8 cellular contexts compared by ENCODE assay signal in the genomic region with DNA sequence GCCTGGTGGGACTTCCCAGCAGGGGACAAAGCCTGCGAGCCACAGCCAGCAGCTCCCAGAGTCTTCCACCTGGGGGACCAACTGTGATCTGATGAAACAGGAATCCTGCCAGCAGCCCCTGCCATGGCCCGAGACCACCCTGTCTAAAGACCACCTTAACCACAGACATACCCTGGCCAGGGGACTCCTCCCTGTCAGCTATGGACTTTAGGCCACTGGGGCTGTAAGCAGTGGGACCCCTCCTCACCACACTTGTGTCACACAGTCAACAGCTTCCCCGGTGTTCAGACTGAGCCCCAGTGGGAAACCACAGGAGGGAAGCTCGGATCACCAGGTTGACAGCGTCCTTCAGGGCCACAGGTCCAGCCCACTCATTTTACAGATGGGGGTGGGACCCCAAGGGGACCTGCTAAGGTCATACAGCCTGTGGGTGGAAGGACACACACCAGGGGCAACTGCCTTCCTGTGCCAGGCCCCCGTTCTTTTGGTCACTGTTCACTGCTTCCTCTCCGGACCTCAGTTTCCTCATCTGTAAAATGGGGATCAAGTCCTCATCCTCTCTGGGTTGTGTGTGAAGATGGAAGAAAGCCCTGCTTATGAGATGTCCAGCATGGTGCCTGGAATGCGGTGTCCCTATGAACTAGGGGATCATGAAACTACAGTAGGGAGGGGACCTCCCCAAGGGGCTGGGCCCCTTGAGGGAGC. TPM values are rescaled to one million over a fixed set of nuclear protein-coding genes. Genes with fewer than 3 reads are reported as not detected.
DNase-seq lines count a peak whose midpoint lies in the region; ATAC-seq and TF ChIP-seq lines count a peak whose summit lies in the region.

No MANE protein-coding gene starts in this region.

- ATAC-seq in HG03342 (IDR thresholded peaks at IDR 0.05; ENCODE audit: unreplicated experiment) = no peak
- ATAC-seq in HG03025 (IDR thresholded peaks at IDR 0.05; ENCODE audit: low FRiP score, unreplicated experiment) = no peak
- ATAC-seq in HG03135 (IDR thresholded peaks at IDR 0.05; ENCODE audit: unreplicated experiment) = no peak
- no peak for ATAC-seq in GM19395 (IDR thresholded peaks at IDR 0.05; ENCODE audit: unreplicated experiment)

- H3K9me3 ChIP-seq in BLaER1 (no peaks in the 10 kb centered on the region), esophagus (ENCODE audit: control insufficient read depth in 2 of 2, insufficient read depth in 1 of 2, low read depth in 1 of 2, low read length in 1 of 2) (peaks cover 0 to 3% of the 10 kb centered on the region in 2 donors), trophoblast cell (ENCODE audit: insufficient read depth, low read depth, low read length) (peaks cover 4% of the 10 kb centered on the region)

- no peaks in the 10 kb centered on the region for H3K36me3 ChIP-seq in BLaER1
- peaks cover 10 to 43% of the 10 kb centered on the region in 2 donors for H3K36me3 ChIP-seq in esophagus (ENCODE audit: control insufficient read depth in 2 of 2, insufficient read depth in 2 of 2, low read length in 1 of 2)
- peaks cover 44 to 49% of the 10 kb centered on the region in 2 experiments for H3K36me3 ChIP-seq in trophoblast cell (ENCODE audit: control insufficient read depth in 1 of 2, insufficient read depth in 2 of 2, low read length in 2 of 2)

- peaks cover 22% of the 10 kb centered on the region for H3K79me2 ChIP-seq in trophoblast cell (ENCODE audit: control insufficient read depth, insufficient read depth, low read length, poor library complexity)

- peak overlapping the region; percentile 90 for H3K4ac ChIP-seq in trophoblast cell (ENCODE audit: low read depth, low read length)

- H3K9ac ChIP-seq in BLaER1 (no peak overlapping the region), trophoblast cell (ENCODE audit: low read length) (no peak overlapping the region)

- peak overlapping the region; percentile 100 for H2BK120ac ChIP-seq in trophoblast cell (ENCODE audit: insufficient read depth, low read length, poor library complexity)

- H2BK12ac ChIP-seq in trophoblast cell (ENCODE audit: low read length) = peak overlapping the region; percentile 98

- H2AFZ ChIP-seq in trophoblast cell (ENCODE audit: insufficient read depth, low read length, poor library complexity) = peak overlapping the region; percentile 51

- H3K4me3 ChIP-seq in BLaER1 = peak overlapping the region; percentile 24; the same call in 1 of the 2 replicates
- peak overlapping the region in 1 of 2 donors; percentile 40 for H3K4me3 ChIP-seq in esophagus (ENCODE audit: low read depth in 1 of 2, low read length in 2 of 2)
- no peak overlapping the region for H3K4me3 ChIP-seq in trophoblast cell (ENCODE audit: low read depth, low read length)

- no peak for DNase-seq in RWPE1 (ENCODE audit: low spot score)
- DNase-seq in trophoblast cell = no peak

- CTCF ChIA-PET in RWPE1 (lab: Yijun Ruan, JAX) = interaction anchor here (0.6 to 1.4 kb wide), 5 partner anchors 10 to 71 kb away, joined by 3 to 7 read pairs (median 5); a partner anchor contains a TSS

- peaks cover 41% of the 10 kb centered on the region; the same call in 1 of the 2 replicates for H4K20me1 ChIP-seq in BLaER1

- TF ChIP-seq CTCF in RWPE1 (conservative IDR thresholded peaks at IDR 0.05; ENCODE audit: low read depth) = no peak

- peak overlapping the region; percentile 95 for H3K14ac ChIP-seq in trophoblast cell (ENCODE audit: low read length)

- H2BK5ac ChIP-seq in trophoblast cell (ENCODE audit: low read depth, low read length, poor library complexity) = peak overlapping the region; percentile 99

- H3K79me1 ChIP-seq in trophoblast cell (ENCODE audit: low read length) = peaks cover 47% of the 10 kb centered on the region

- WGBS in esophagus, 2 donors = 49 to 55% methylated on average over 8 of the region's 8 CpGs
- WGBS in trophoblast cell (ENCODE audit: extremely low coverage, insufficient coverage, insufficient read length) = no CpG with 5 or more reads among the region's 8 CpGs

- peak overlapping the region; percentile 97 for H3K4me2 ChIP-seq in BLaER1
- peak overlapping the region; percentile 54 for H3K4me2 ChIP-seq in trophoblast cell (ENCODE audit: low read length)

- H3K27me3 ChIP-seq in BLaER1 (peaks cover 12% of the 10 kb centered on the region), esophagus (ENCODE audit: control insufficient read depth in 1 of 2, insufficient read depth in 2 of 2, low read length in 2 of 2) (no peaks in the 10 kb centered on the region), trophoblast cell (ENCODE audit: insufficient read depth, low read length) (no peaks in the 10 kb centered on the region)

- H4K8ac ChIP-seq in trophoblast cell (ENCODE audit: low read depth, low read length) = peak overlapping the region; percentile 97

- POLR2A ChIA-PET in RWPE1 (lab: Yijun Ruan, JAX; ENCODE audit: low non-redundant PET) = interaction anchor here (1.3 kb wide), 1 partner anchor 11 kb away, joined by 5 read pairs; no protein-coding TSS in a partner anchor

- H4K12ac ChIP-seq in trophoblast cell (ENCODE audit: low read depth, low read length) = peak overlapping the region; percentile 32

- H3K18ac ChIP-seq in trophoblast cell (ENCODE audit: low read length) = peak overlapping the region; percentile 94

- H3K27ac ChIP-seq in BLaER1 = peak overlapping the region; percentile 27
- H3K27ac ChIP-seq in RWPE1 = peak overlapping the region; percentile 99
- H3K27ac ChIP-seq in esophagus (ENCODE audit: low read depth in 2 of 2, low read length in 1 of 2) = peak overlapping the region; percentile 88 to 94
- peak overlapping the region; percentile 100 for H3K27ac ChIP-seq in trophoblast cell (ENCODE audit: low read depth, low read length)

- H3K4me1 ChIP-seq in BLaER1 = peaks cover 79% of the 10 kb centered on the region
- peaks cover 20 to 59% of the 10 kb centered on the region in 2 donors for H3K4me1 ChIP-seq in esophagus (ENCODE audit: control insufficient read depth in 2 of 2, insufficient read depth in 2 of 2, low read length in 1 of 2)
- H3K4me1 ChIP-seq in trophoblast cell (ENCODE audit: control insufficient read depth in 1 of 2, insufficient read depth in 2 of 2, low read length in 2 of 2) = peaks cover 46 to 61% of the 10 kb centered on the region in 2 experiments

- H3K23ac ChIP-seq in trophoblast cell (ENCODE audit: low read length) = no peak overlapping the region

- peak overlapping the region; percentile 99 for H4K91ac ChIP-seq in trophoblast cell (ENCODE audit: low read depth, low read length)

- peak overlapping the region; percentile 98 for H2AK5ac ChIP-seq in trophoblast cell (ENCODE audit: low read length)

RNA-seq across cellular contexts. Expression of a gene that starts 11.4 kb away (rescaled TPM):
- 100 to 1,000 TPM; 111 to 133 TPM for polyA plus RNA-seq in esophagus
- polyA plus RNA-seq in trophoblast cell (2013) = 27.6 and 30.3 TPM in 2 replicates

Comparison
In these comparisons a context has a peak if more than half of its experiments do, and no peak if none do; other contexts are left out.
1. H3K27ac ChIP-seq: peak in every context shown above with its lines; median percentile 100 in trophoblast cell; 99 in RWPE1; 91 in esophagus; 27 in BLaER1.